ENCODE assay signal across 8 cellular contexts in the genomic region with DNA sequence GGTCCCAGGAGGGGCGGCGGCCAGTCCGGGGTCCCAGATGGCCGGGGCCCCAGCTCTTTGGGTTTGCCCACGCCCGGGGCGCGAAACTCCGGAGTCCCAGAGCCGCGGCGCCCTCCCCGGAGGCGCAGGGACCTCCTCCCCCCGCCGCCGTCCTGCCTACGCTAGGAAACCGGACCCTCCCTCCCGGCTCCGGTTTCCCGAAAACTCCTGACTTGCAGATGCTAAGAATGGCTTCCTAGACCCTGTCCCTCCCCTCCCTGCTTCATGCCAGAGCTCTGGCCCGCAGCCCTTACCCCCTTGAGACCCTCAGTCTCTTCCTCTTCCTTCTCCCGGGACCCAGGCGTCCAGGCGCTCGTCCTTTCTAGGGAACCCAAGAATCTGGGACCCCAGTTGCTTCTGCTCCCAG. TPM values are rescaled to one million over a fixed set of nuclear protein-coding genes. Genes with fewer than 3 reads are reported as not detected.
DNase-seq lines count a peak whose midpoint lies in the region; ATAC-seq and TF ChIP-seq lines count a peak whose summit lies in the region.

No MANE protein-coding gene starts in this region.

- TF ChIP-seq CTCF in heart right ventricle (IDR thresholded peaks at IDR 0.05), result no peak
- TF ChIP-seq CTCF in testis (IDR thresholded peaks at IDR 0.05), result no peak

- TF ChIP-seq POLR2A in testis (IDR thresholded peaks at IDR 0.05), result no peak

- H3K4me1 ChIP-seq in heart right ventricle (peaks cover 0 to 31% (median 20%) of the 10 kb centered on the region in 9 donors), testis (peaks cover 15% of the 10 kb centered on the region)

- H3K9me3 Mint-ChIP-seq in activated CD4-positive, alpha-beta memory T cell treated with anti-CD3 and anti-CD28 coated beads for 36 hours, result no peaks in the 10 kb centered on the region

- H3K27ac ChIP-seq in heart right ventricle, result peak overlapping the region in 8 of 10 donors; percentile 3 to 92 (median 66)
- H3K27ac ChIP-seq in testis, result peak overlapping the region; percentile 52 to 65

- H3K4me3 Mint-ChIP-seq in activated CD4-positive, alpha-beta memory T cell treated with anti-CD3 and anti-CD28 coated beads for 36 hours, result peak overlapping the region; percentile 63

- POLR2A ChIA-PET in activated CD4-positive, alpha-beta memory T cell treated with anti-CD3 and anti-CD28 coated beads for 36 hours (lab: Charles Lee), result no interaction called here

- H3K27ac Mint-ChIP-seq in activated CD4-positive, alpha-beta memory T cell treated with anti-CD3 and anti-CD28 coated beads for 36 hours, result peak overlapping the region; percentile 42

- H3K4me1 Mint-ChIP-seq in activated CD4-positive, alpha-beta memory T cell treated with anti-CD3 and anti-CD28 coated beads for 36 hours (ENCODE audit: low read depth), result peaks cover 16% of the 10 kb centered on the region

- H3K4me3 ChIP-seq in heart right ventricle (peak overlapping the region; percentile 48 to 74 (median 68)), iPS-18c (ENCODE audit: insufficient read depth, low read depth, low read length) (peak overlapping the region; percentile 71), testis (peak overlapping the region; percentile 59 to 64)

- intact Hi-C loops in heart right ventricle (cut with DNase I) (no loop called here), Right ventricle myocardium superior (cut with DNase I) (no loop called here), testis (cut with DNase I; ENCODE audit: low total_unique reads) (no loop called here)
- intact Hi-C loops in activated CD4-positive, alpha-beta memory T cell treated with anti-CD3 and anti-CD28 coated beads for 36 hours (cut with micrococcal nuclease), result no loop called here

- ATAC-seq in heart right ventricle (peak in 2 of 8 donors; percentile 4 to 5), Right ventricle myocardium superior (ENCODE audit: poor library complexity) (no peak), HG03159 (IDR thresholded peaks at IDR 0.05; ENCODE audit: unreplicated experiment) (no peak), HG03039 (IDR thresholded peaks at IDR 0.05; ENCODE audit: unreplicated experiment) (no peak)

- H3K36me3 Mint-ChIP-seq in activated CD4-positive, alpha-beta memory T cell treated with anti-CD3 and anti-CD28 coated beads for 36 hours, result no peaks in the 10 kb centered on the region

- H3K9me3 ChIP-seq in heart right ventricle, result no peaks in the 10 kb centered on the region
- no peaks in the 10 kb centered on the region for H3K9me3 ChIP-seq in iPS-18c (ENCODE audit: control insufficient read depth, insufficient read depth, low read length)
- no peaks in the 10 kb centered on the region for H3K9me3 ChIP-seq in testis

- CTCF ChIA-PET in activated CD4-positive, alpha-beta memory T cell treated with anti-CD3 and anti-CD28 coated beads for 36 hours (lab: Charles Lee), result interaction anchor here (2.1 kb wide), 1 partner anchor 29 kb away, joined by 8 read pairs; no protein-coding TSS in a partner anchor

- H3K27me3 Mint-ChIP-seq in activated CD4-positive, alpha-beta memory T cell treated with anti-CD3 and anti-CD28 coated beads for 36 hours, result peaks cover 24% of the 10 kb centered on the region

- H3K36me3 ChIP-seq in heart right ventricle, result no peaks in the 10 kb centered on the region
- H3K36me3 ChIP-seq in testis (ENCODE audit: low read depth, missing control alignments), result no peaks in the 10 kb centered on the region

- H3K27me3 ChIP-seq in heart right ventricle (peaks cover 0 to 46% (median 14%) of the 10 kb centered on the region in 7 donors), testis (no peaks in the 10 kb centered on the region)

- DNase-seq in heart right ventricle, result no peak
- DNase-seq in Right ventricle myocardium superior, result no peak
- peak; percentile 21 for DNase-seq in activated CD4-positive, alpha-beta memory T cell treated with anti-CD3 and anti-CD28 coated beads for 36 hours
- DNase-seq in testis, result no peak
- DNase-seq in NCI-H1436 treated with DMSO at 0.1 percent for 48 hours (lab: John Stamatoyannopoulos, UW), result no peak

- 0% methylated on average over 24 to 27 of the region's 27 CpGs for WGBS in heart right ventricle, 2 donors
- WGBS in testis, 2 donors, result 2 to 3% methylated on average over 11 to 21 of the region's 27 CpGs

RNA-seq across cellular contexts. Expression of a gene that starts 0.5 kb away (rescaled TPM):
- total RNA-seq in heart right ventricle (under 1 TPM in 2 of 10 donors, not detected in 8; 0.13 to 0.35 TPM), Right ventricle myocardium superior (not detected), testis (under 1 TPM; 0.31 to 0.63 TPM)
- polyA plus RNA-seq in heart right ventricle (under 1 TPM in 1 of 2 donors, not detected in 1; 0.01 TPM), testis (ENCODE audit: insufficient read depth, low read depth, low replicate concordance) (3.2 TPM)
- under 1 TPM; 0.38 to 0.94 TPM for total RNA-seq in activated CD4-positive, alpha-beta memory T cell treated with anti-CD3 and anti-CD28 coated beads for 36 hours

RNA-seq across cellular contexts. Expression of a gene that starts 13.5 kb away (rescaled TPM):
- total RNA-seq in heart right ventricle (under 1 TPM in 2 of 10 donors, not detected in 8; 0.20 to 0.42 TPM), Right ventricle myocardium superior (not detected), testis (1 to 10 TPM in 1 of 2 donors, under 1 TPM in 1; 0.24 to 1.1 TPM)
- polyA plus RNA-seq in heart right ventricle (under 1 TPM in 1 of 2 donors, not detected in 1; 0.10 TPM), testis (ENCODE audit: insufficient read depth, low read depth, low replicate concordance) (1.6 TPM)
- under 1 TPM; 0.45 to 0.80 TPM for total RNA-seq in activated CD4-positive, alpha-beta memory T cell treated with anti-CD3 and anti-CD28 coated beads for 36 hours

RNA-seq across cellular contexts. Expression of a gene that starts 44.1 kb away (rescaled TPM):
- 100 to 1,000 TPM in 3 of 10 donors, 10 to 100 TPM in 7; 73.6 to 152 (median 88.9) TPM for total RNA-seq in heart right ventricle
- polyA plus RNA-seq in heart right ventricle, result 100 to 1,000 TPM in 1 of 2 donors, 10 to 100 TPM in 1; 84.3 to 113 TPM
- 68.7 TPM for total RNA-seq in Right ventricle myocardium superior
- 10 to 100 TPM; 37.5 to 37.6 TPM for total RNA-seq in activated CD4-positive, alpha-beta memory T cell treated with anti-CD3 and anti-CD28 coated beads for 36 hours
- 100 to 1,000 TPM; 203 to 311 TPM for total RNA-seq in testis
- polyA plus RNA-seq in testis (ENCODE audit: insufficient read depth, low read depth, low replicate concordance), result 162 TPM

RNA-seq across cellular contexts. Expression of a gene that starts 44.4 kb away (rescaled TPM):
- total RNA-seq in heart right ventricle, result 1 to 10 TPM; 1.2 to 4.3 (median 2.0) TPM
- polyA plus RNA-seq in heart right ventricle, result 1 to 10 TPM; 1.5 to 1.8 TPM
- total RNA-seq in Right ventricle myocardium superior, result 2.0 TPM
- under 1 TPM; 0.77 to 0.88 TPM for total RNA-seq in activated CD4-positive, alpha-beta memory T cell treated with anti-CD3 and anti-CD28 coated beads for 36 hours
- 100 to 1,000 TPM in 1 of 2 donors, 10 to 100 TPM in 1; 60.0 to 120 TPM for total RNA-seq in testis
- polyA plus RNA-seq in testis (ENCODE audit: insufficient read depth, low read depth, low replicate concordance), result 126 TPM

RNA-seq across cellular contexts. Expression of a gene that starts 48.1 kb away (rescaled TPM):
- 10 to 100 TPM in 6 of 10 donors, 1 to 10 TPM in 4; 4.2 to 15.0 (median 10.7) TPM for total RNA-seq in heart right ventricle
- polyA plus RNA-seq in heart right ventricle, result 10 to 100 TPM; 14.2 to 28.3 TPM
- 7.8 TPM for total RNA-seq in Right ventricle myocardium superior
- 100 to 1,000 TPM; 190 to 191 TPM for total RNA-seq in activated CD4-positive, alpha-beta memory T cell treated with anti-CD3 and anti-CD28 coated beads for 36 hours
- 10 to 100 TPM; 42.2 to 51.7 TPM for total RNA-seq in testis
- polyA plus RNA-seq in testis (ENCODE audit: insufficient read depth, low read depth, low replicate concordance), result 30.7 TPM
